In genomic region chr3:190307164-190307545, GRCh38 we compare ENCODE assay signal across 1 cellular context.
TF ChIP-seq lines count a peak whose summit lies in the region.

No MANE protein-coding gene starts in this region.

TF ChIP-seq in HepG2, 621 proteins besides CTCF, POLR2A, EP300 and RAD21 (continued from another document and continues in another):
- peak; percentile 75 for TF ChIP-seq ZBTB40 (IDR thresholded peaks at IDR 0.05)
- TF ChIP-seq ZBTB40 (CRISPR knock-in tag; IDR thresholded peaks at IDR 0.05): no peak; the same call in 1 of the 2 replicates
- no peak for TF ChIP-seq IKZF4 (CRISPR knock-in tag; IDR thresholded peaks at IDR 0.05; ENCODE audit: borderline replicate concordance, low read depth, not compliant biosample characterization)
- TF ChIP-seq ZNF557 (CRISPR knock-in tag; IDR thresholded peaks at IDR 0.05): no peak
- TF ChIP-seq XRCC5 (optimal IDR thresholded peaks at IDR 0.05; ENCODE audit: low read length): no peak
- TF ChIP-seq MLX (CRISPR knock-in tag; IDR thresholded peaks at IDR 0.05): peak; percentile 83
- TF ChIP-seq ZNF143 (CRISPR knock-in tag; IDR thresholded peaks at IDR 0.05): no peak
- TF ChIP-seq PCBP1 (IDR thresholded peaks at IDR 0.05; ENCODE audit: borderline replicate concordance, low read depth, low read length): no peak
- TF ChIP-seq PAX8 (CRISPR knock-in tag; IDR thresholded peaks at IDR 0.05; ENCODE audit: borderline replicate concordance): no peak
- TF ChIP-seq ZNF264 (CRISPR knock-in tag; IDR thresholded peaks at IDR 0.05): peak; percentile 52
- no peak for TF ChIP-seq ZNF660 (CRISPR knock-in tag; IDR thresholded peaks at IDR 0.05; ENCODE audit: borderline replicate concordance, low read depth)
- no peak for TF ChIP-seq SMC3 (IDR thresholded peaks at IDR 0.05; ENCODE audit: low read length)
- no peak for TF ChIP-seq ZNF766 (CRISPR knock-in tag; IDR thresholded peaks at IDR 0.05; ENCODE audit: borderline replicate concordance)
- TF ChIP-seq PATZ1 (CRISPR knock-in tag; IDR thresholded peaks at IDR 0.05): peak; percentile 73
- TF ChIP-seq NFIC (IDR thresholded peaks at IDR 0.05; ENCODE audit: low read length): peak; percentile 97
- no peak for TF ChIP-seq STAT5B (CRISPR knock-in tag; IDR thresholded peaks at IDR 0.05)
- TF ChIP-seq MYC (CRISPR knock-in tag; IDR thresholded peaks at IDR 0.05; ENCODE audit: borderline replicate concordance): no peak
- no peak for TF ChIP-seq ZFP90 (CRISPR knock-in tag; IDR thresholded peaks at IDR 0.05; ENCODE audit: borderline replicate concordance)
- TF ChIP-seq ELK4 (CRISPR knock-in tag; IDR thresholded peaks at IDR 0.05; ENCODE audit: borderline replicate concordance): no peak
- TF ChIP-seq ZNF274 (CRISPR knock-in tag; IDR thresholded peaks at IDR 0.05): no peak
- peak; percentile 63; the same call in 1 of the 2 replicates for TF ChIP-seq ATF1 (CRISPR knock-in tag; IDR thresholded peaks at IDR 0.05)
- TF ChIP-seq FOXK1 (CRISPR knock-in tag; IDR thresholded peaks at IDR 0.05; ENCODE audit: borderline replicate concordance, low read depth): peak; percentile 78; the same call in 1 of the 2 replicates
- TF ChIP-seq ETS1 (CRISPR knock-in tag; IDR thresholded peaks at IDR 0.05): no peak
- TF ChIP-seq ZNF354B (CRISPR knock-in tag; IDR thresholded peaks at IDR 0.05): peak; percentile 46; the same call in 1 of the 2 replicates
- TF ChIP-seq ZBED4 (CRISPR knock-in tag; IDR thresholded peaks at IDR 0.05; ENCODE audit: borderline replicate concordance): peak; percentile 61; the same call in 1 of the 2 replicates
- no peak for TF ChIP-seq KLF13 (CRISPR knock-in tag; IDR thresholded peaks at IDR 0.05)
- no peak for TF ChIP-seq RBM22 (optimal IDR thresholded peaks at IDR 0.05; ENCODE audit: low read length)
- TF ChIP-seq ELF4 (CRISPR knock-in tag; IDR thresholded peaks at IDR 0.05; ENCODE audit: borderline replicate concordance): no peak
- TF ChIP-seq TFAP4 (IDR thresholded peaks at IDR 0.05; ENCODE audit: borderline replicate concordance, low read depth): peak; percentile 6
- TF ChIP-seq YEATS2 (CRISPR knock-in tag; IDR thresholded peaks at IDR 0.05; ENCODE audit: borderline replicate concordance): no peak
- peak; percentile 98 for TF ChIP-seq ONECUT2 (CRISPR knock-in tag; IDR thresholded peaks at IDR 0.05)
- no peak for TF ChIP-seq RNF219 (CRISPR knock-in tag; IDR thresholded peaks at IDR 0.05)
- TF ChIP-seq ZNF382 (CRISPR knock-in tag; IDR thresholded peaks at IDR 0.05; ENCODE audit: borderline replicate concordance): no peak
- peak; percentile 71 for TF ChIP-seq ATF7 (IDR thresholded peaks at IDR 0.05)
- no peak; the same call in 1 of the 2 replicates for TF ChIP-seq ATF7 (CRISPR knock-in tag; IDR thresholded peaks at IDR 0.05)
- no peak for TF ChIP-seq ZNF362 (CRISPR knock-in tag; IDR thresholded peaks at IDR 0.05; ENCODE audit: borderline replicate concordance)
- TF ChIP-seq IRX3 (CRISPR knock-in tag; IDR thresholded peaks at IDR 0.05; ENCODE audit: borderline replicate concordance, low read depth): no peak
